8 cellular contexts compared by ENCODE assay signal in genomic region chr16:58020628-58021521, GRCh38. TPM values are rescaled to one million over a fixed set of nuclear protein-coding genes. Genes with fewer than 3 reads are reported as not detected.
DNase-seq lines count a peak whose midpoint lies in the region; ATAC-seq and TF ChIP-seq lines count a peak whose summit lies in the region.

No MANE protein-coding gene starts in this region.

- H3K4me3 ChIP-seq in endodermal cell (ENCODE audit: low read length) (no peak overlapping the region), upper lobe of left lung (no peak overlapping the region)

- peak; percentile 62 for DNase-seq in NCI-H82 (lab: John Stamatoyannopoulos, UW)
- no peak for DNase-seq in NCI-H82 treated with DMSO at 0.1 percent for 48 hours (lab: John Stamatoyannopoulos, UW; ENCODE audit: unreplicated experiment)
- DNase-seq in NCI-H1694 (lab: John Stamatoyannopoulos, UW), result peak; percentile 18
- peak; percentile 81 for DNase-seq in activated CD8-positive, alpha-beta T cell treated with anti-CD3 and anti-CD28 coated beads, Interleukin-2, amount 10 ng/mL, durations not matched to agents 7 days and 5 days
- DNase-seq in endodermal cell, result peak; percentile 91
- peak; percentile 30 for DNase-seq in naive B cell
- no peak for DNase-seq in upper lobe of left lung

- H3K27me3 Mint-ChIP-seq in activated CD8-positive, alpha-beta T cell treated with anti-CD3 and anti-CD28 coated beads, Interleukin-2, amount 10 ng/mL, durations not matched to agents 7 days and 5 days (ENCODE audit: low read depth), result peaks cover 5% of the 10 kb centered on the region
- H3K27me3 Mint-ChIP-seq in endodermal cell (ENCODE audit: insufficient read depth), result no peaks in the 10 kb centered on the region
- peaks cover 5 to 24% (median 6%) of the 10 kb centered on the region in 3 donors for H3K27me3 Mint-ChIP-seq in naive B cell

- H3K9me3 Mint-ChIP-seq in activated CD8-positive, alpha-beta T cell treated with anti-CD3 and anti-CD28 coated beads, Interleukin-2, amount 10 ng/mL, durations not matched to agents 7 days and 5 days (ENCODE audit: insufficient read depth), result no peaks in the 10 kb centered on the region
- H3K9me3 Mint-ChIP-seq in endodermal cell, result no peaks in the 10 kb centered on the region
- H3K9me3 Mint-ChIP-seq in naive B cell, result no peaks in the 10 kb centered on the region

- H3K36me3 Mint-ChIP-seq in activated CD8-positive, alpha-beta T cell treated with anti-CD3 and anti-CD28 coated beads, Interleukin-2, amount 10 ng/mL, durations not matched to agents 7 days and 5 days (ENCODE audit: low read depth), result peaks cover 4% of the 10 kb centered on the region
- peaks cover 10% of the 10 kb centered on the region for H3K36me3 Mint-ChIP-seq in endodermal cell (ENCODE audit: low read depth)
- H3K36me3 Mint-ChIP-seq in naive B cell, result no peaks in the 10 kb centered on the region

- peaks cover 19% of the 10 kb centered on the region for H3K4me1 Mint-ChIP-seq in activated CD8-positive, alpha-beta T cell treated with anti-CD3 and anti-CD28 coated beads, Interleukin-2, amount 10 ng/mL, durations not matched to agents 7 days and 5 days (ENCODE audit: low read depth)
- H3K4me1 Mint-ChIP-seq in endodermal cell (peaks cover 30% of the 10 kb centered on the region), naive B cell (peaks cover 12 to 21% (median 20%) of the 10 kb centered on the region in 3 donors)

- peak; percentile 87 for TF ChIP-seq CTCF in endodermal cell (conservative IDR thresholded peaks at IDR 0.05)
- TF ChIP-seq CTCF in upper lobe of left lung (IDR thresholded peaks at IDR 0.05), result peak; percentile 60 to 80 (median 68)

- POLR2A ChIA-PET in activated CD8-positive, alpha-beta T cell treated with anti-CD3 and anti-CD28 coated beads, Interleukin-2, amount 10 ng/mL, durations not matched to agents 7 days and 5 days (lab: Charles Lee), result no interaction called here

- H3K4me1 ChIP-seq in endodermal cell (ENCODE audit: control insufficient read depth, insufficient read depth, low read length) (peaks cover 13% of the 10 kb centered on the region), upper lobe of left lung (peaks cover 30 to 38% (median 34%) of the 10 kb centered on the region in 4 donors)

- no peak for TF ChIP-seq EP300 in upper lobe of left lung (IDR thresholded peaks at IDR 0.05)

- peaks cover 50% of the 10 kb centered on the region for H3K36me3 ChIP-seq in endodermal cell (ENCODE audit: control insufficient read depth, insufficient read depth, low read length)
- H3K36me3 ChIP-seq in upper lobe of left lung, result peaks cover 0 to 23% (median 12%) of the 10 kb centered on the region in 4 donors

- CTCF ChIA-PET in activated CD8-positive, alpha-beta T cell treated with anti-CD3 and anti-CD28 coated beads, Interleukin-2, amount 10 ng/mL, durations not matched to agents 7 days and 5 days (lab: Charles Lee), result interaction anchor here (1.0 kb wide), 1 partner anchor 105 kb away, joined by 3 read pairs; no protein-coding TSS in a partner anchor

- ATAC-seq in activated CD8-positive, alpha-beta T cell treated with anti-CD3 and anti-CD28 coated beads, Interleukin-2, amount 10 ng/mL, durations not matched to agents 7 days and 5 days, result peak; percentile 49
- ATAC-seq in naive B cell (ENCODE audit: low read depth in 2 of 2), result peak; percentile 52 to 62
- ATAC-seq in upper lobe of left lung (ENCODE audit: low FRiP score in 2 of 2), result peak in 1 of 2 donors; percentile 42
- no peak for ATAC-seq in GM21717 (IDR thresholded peaks at IDR 0.05; ENCODE audit: unreplicated experiment)

- WGBS in endodermal cell (ENCODE audit: insufficient coverage in 1 of 2, insufficient read length in 1 of 2), 2 experiments, result 76 to 79% methylated on average over 7 to 8 of the region's 8 CpGs
- 53 to 60% methylated on average over 7 to 8 of the region's 8 CpGs for WGBS in upper lobe of left lung, 2 donors

- no peaks in the 10 kb centered on the region for H3K27me3 ChIP-seq in endodermal cell (ENCODE audit: control insufficient read depth, insufficient read depth, low read length, poor library complexity, severe bottlenecking)
- no peaks in the 10 kb centered on the region for H3K27me3 ChIP-seq in upper lobe of left lung

- H3K27ac ChIP-seq in endodermal cell (ENCODE audit: low read depth, low read length), result peak overlapping the region; percentile 4
- H3K27ac ChIP-seq in upper lobe of left lung, result no peak overlapping the region

- no peak for TF ChIP-seq POLR2A in upper lobe of left lung (IDR thresholded peaks at IDR 0.05)

- peak overlapping the region; percentile 44 for H3K27ac Mint-ChIP-seq in activated CD8-positive, alpha-beta T cell treated with anti-CD3 and anti-CD28 coated beads, Interleukin-2, amount 10 ng/mL, durations not matched to agents 7 days and 5 days
- H3K27ac Mint-ChIP-seq in endodermal cell, result peak overlapping the region; percentile 49
- H3K27ac Mint-ChIP-seq in naive B cell, result peak overlapping the region in 4 of 6 donors; percentile 43 to 86 (median 72)

- no peaks in the 10 kb centered on the region for H3K9me3 ChIP-seq in endodermal cell (ENCODE audit: control insufficient read depth, low read length)
- H3K9me3 ChIP-seq in upper lobe of left lung, result no peaks in the 10 kb centered on the region

- H3K9ac ChIP-seq in endodermal cell (ENCODE audit: extremely low read depth, low read length, poor library complexity, severe bottlenecking), result no peak overlapping the region

- no peak overlapping the region for H3K4me3 Mint-ChIP-seq in activated CD8-positive, alpha-beta T cell treated with anti-CD3 and anti-CD28 coated beads, Interleukin-2, amount 10 ng/mL, durations not matched to agents 7 days and 5 days
- H3K4me3 Mint-ChIP-seq in endodermal cell (no peak overlapping the region), naive B cell (peak overlapping the region in 2 of 8 donors; percentile 29 to 48)

RNA-seq across cellular contexts. Expression of gene MMP15, which starts 4.7 kb away (rescaled TPM):
- under 1 TPM; 0.50 to 0.61 TPM for total RNA-seq in activated CD8-positive, alpha-beta T cell treated with anti-CD3 and anti-CD28 coated beads, Interleukin-2, amount 10 ng/mL, durations not matched to agents 7 days and 5 days
- total RNA-seq in endodermal cell, result 100 to 1,000 TPM in 1 of 2 donors, 10 to 100 TPM in 1; 99.8 to 105 TPM
- polyA plus RNA-seq in endodermal cell (2013, experiment 1 of 2), result 34.0 TPM
- 34.0 TPM for polyA plus RNA-seq in endodermal cell (2013, experiment 2 of 2)
- polyA plus RNA-seq in naive B cell (ENCODE audit: low read depth in 6 of 6), result not detected
- total RNA-seq in upper lobe of left lung, result 10 to 100 TPM; 14.7 to 30.5 (median 25.3) TPM

RNA-seq across cellular contexts. Expression of gene USB1, which starts 19.7 kb away (rescaled TPM):
- total RNA-seq in activated CD8-positive, alpha-beta T cell treated with anti-CD3 and anti-CD28 coated beads, Interleukin-2, amount 10 ng/mL, durations not matched to agents 7 days and 5 days, result 10 to 100 TPM; 67.0 to 68.6 TPM
- 100 to 1,000 TPM; 139 to 163 TPM for total RNA-seq in endodermal cell
- polyA plus RNA-seq in endodermal cell (2013, experiment 1 of 2), result 62.2 TPM
- polyA plus RNA-seq in endodermal cell (2013, experiment 2 of 2), result 62.7 TPM
- 10 to 100 TPM; 19.8 to 30.5 (median 25.8) TPM for polyA plus RNA-seq in naive B cell (ENCODE audit: low read depth in 6 of 6)
- 10 to 100 TPM; 32.7 to 55.5 (median 46.5) TPM for total RNA-seq in upper lobe of left lung

RNA-seq across cellular contexts. Expression of gene ZNF319, which starts 20.4 kb away (rescaled TPM):
- total RNA-seq in activated CD8-positive, alpha-beta T cell treated with anti-CD3 and anti-CD28 coated beads, Interleukin-2, amount 10 ng/mL, durations not matched to agents 7 days and 5 days, result 10 to 100 TPM; 16.6 to 17.0 TPM
- total RNA-seq in endodermal cell (10 to 100 TPM in 1 of 2 donors, 1 to 10 TPM in 1; 9.8 to 10.8 TPM), upper lobe of left lung (10 to 100 TPM in 4 of 6 donors, 1 to 10 TPM in 2; 8.0 to 28.3 (median 13.3) TPM)
- 11.5 TPM for polyA plus RNA-seq in endodermal cell (2013, experiment 1 of 2)
- polyA plus RNA-seq in endodermal cell (2013, experiment 2 of 2), result 8.2 TPM
- 10 to 100 TPM in 1 of 6 donors, 1 to 10 TPM in 5; 3.1 to 10.7 (median 6.0) TPM for polyA plus RNA-seq in naive B cell (ENCODE audit: low read depth in 6 of 6)

RNA-seq across cellular contexts. Expression of gene CNGB1, which starts 49.9 kb away (rescaled TPM):
- total RNA-seq in activated CD8-positive, alpha-beta T cell treated with anti-CD3 and anti-CD28 coated beads, Interleukin-2, amount 10 ng/mL, durations not matched to agents 7 days and 5 days, result not detected
- total RNA-seq in endodermal cell, result under 1 TPM; 0.29 to 0.60 TPM
- 1.1 TPM for polyA plus RNA-seq in endodermal cell (2013, experiment 1 of 2)
- 0.50 TPM for polyA plus RNA-seq in endodermal cell (2013, experiment 2 of 2)
- not detected for polyA plus RNA-seq in naive B cell (ENCODE audit: low read depth in 6 of 6)
- under 1 TPM in 2 of 6 donors, not detected in 4; 0.06 to 0.39 TPM for total RNA-seq in upper lobe of left lung

Comparison
In these comparisons a context has a peak if more than half of its experiments do, and no peak if none do; other contexts are left out.
1. DNase-seq: peak in NCI-H82 (single experiment), NCI-H1694 (single experiment), activated CD8-positive, alpha-beta T cell treated with anti-CD3 and anti-CD28 coated beads, Interleukin-2, amount 10 ng/mL, durations not matched to agents 7 days and 5 days (single experiment), endodermal cell (single experiment) and naive B cell (single experiment); none in NCI-H82 treated with DMSO at 0.1 percent for 48 hours (single experiment) and upper lobe of left lung (0 of 2).
2. RNA of gene MMP15, which starts 4.7 kb away (total RNA-seq): 99.8 to 105 TPM in endodermal cell and 14.7 to 30.5 TPM in upper lobe of left lung; 0.50 to 0.61 TPM in activated CD8-positive, alpha-beta T cell treated with anti-CD3 and anti-CD28 coated beads, Interleukin-2, amount 10 ng/mL, durations not matched to agents 7 days and 5 days; every median in the first group is over 4 times any median in the second.
3. Peak in every context shown above with its lines, with median percentiles within 50 percentile points of each other: H3K27ac Mint-ChIP-seq.